17 cellular contexts compared by ENCODE assay signal in genomic region chr16:84803146-84803545, GRCh38. TPM values are rescaled to one million over a fixed set of nuclear protein-coding genes. Genes with fewer than 3 reads are reported as not detected.
DNase-seq lines count a peak whose midpoint lies in the region; ATAC-seq, FAIRE-seq and TF ChIP-seq lines count a peak whose summit lies in the region.
"Had no signal": no experiment of that assay in that cellular context is flagged by ENCODE, and none has a peak within 500 bp of the region (broad histone marks: within the 10 kb centered on the region; RNA-seq: fewer than 3 reads in every experiment).

No MANE protein-coding gene starts in this region.

- H3K4ac ChIP-seq in IMR-90 (ENCODE audit: low read depth, low read length) = peak overlapping the region; percentile 54
- no peak overlapping the region for H3K4ac ChIP-seq in trophoblast cell (ENCODE audit: low read depth, low read length)

- H2BK120ac ChIP-seq in IMR-90 (ENCODE audit: low read depth, low read length) (no peak overlapping the region), trophoblast cell (ENCODE audit: insufficient read depth, low read length, poor library complexity) (no peak overlapping the region)

- TF ChIP-seq RAD21 in IMR-90 (IDR thresholded peaks at IDR 0.05; ENCODE audit: low read length) = no peak

- no peaks in the 10 kb centered on the region for H3K4me1 Mint-ChIP-seq in Caco-2 (ENCODE audit: low read depth, unreplicated experiment)

- H3K27ac ChIP-seq in IMR-90 (ENCODE audit: insufficient read depth, low read length) (no peak overlapping the region), trophoblast cell (ENCODE audit: low read depth, low read length) (no peak overlapping the region)
- H3K27ac ChIP-seq: BLaER1 had no signal

- no peak overlapping the region for H2AK9ac ChIP-seq in IMR-90 (replicated peaks; ENCODE audit: low read depth, low read length, poor library complexity)

- intact Hi-C loops in IMR-90 (cut with micrococcal nuclease) = no loop called here
- intact Hi-C loops in Caco-2 (cut with micrococcal nuclease; ENCODE audit: unreplicated experiment) = no loop called here

- H2AK5ac ChIP-seq in IMR-90 (ENCODE audit: low read depth, low read length) (peak overlapping the region; percentile 45; the same call in 1 of the 2 replicates), trophoblast cell (ENCODE audit: low read length) (peak overlapping the region; percentile 41)

- 0 out of 2 replicates have a peak, but pooled peaks cover 4% of the 10 kb centered on the region for H4K20me1 ChIP-seq in IMR-90 (ENCODE audit: insufficient read depth, low read length)
- H4K20me1 ChIP-seq: BLaER1 had no signal

- H3K27me3 Mint-ChIP-seq in Caco-2 (ENCODE audit: insufficient read depth, unreplicated experiment) = no peaks in the 10 kb centered on the region

- H3K4me3 Mint-ChIP-seq in Caco-2 (ENCODE audit: unreplicated experiment) = no peak overlapping the region
- H3K4me3 Mint-ChIP-seq: CD14-positive monocyte had no signal

- no peaks in the 10 kb centered on the region for H3K36me3 Mint-ChIP-seq in Caco-2 (ENCODE audit: insufficient read depth, unreplicated experiment)
- H3K36me3 Mint-ChIP-seq: CD14-positive monocyte; CD4-positive, alpha-beta memory T cell had no signal

- peaks cover 12% of the 10 kb centered on the region for H3K9me1 ChIP-seq in IMR-90 (ENCODE audit: insufficient read depth, low read length)

- FAIRE-seq in bronchial epithelial cell (lab: Jason Lieb, UNC) = peak; percentile 23
- FAIRE-seq: GM12892, H1 had no signal

- no peak overlapping the region for H4K8ac ChIP-seq in IMR-90 (ENCODE audit: low read depth in 2 of 2, low read length in 2 of 2)
- no peak overlapping the region for H4K8ac ChIP-seq in trophoblast cell (ENCODE audit: low read depth, low read length)

- no peak overlapping the region for H3K27ac Mint-ChIP-seq in Caco-2 (ENCODE audit: unreplicated experiment)

- DNase-seq in ELF-1 (ENCODE audit: low read depth, low spot score) (peak; percentile 61), IMR-90 (no peak), bronchial epithelial cell (ENCODE audit: low read depth) (no peak), trophoblast cell (no peak), Caco-2 (no peak), NCI-H2081 treated with DMSO at 0.1 percent for 48 hours (lab: John Stamatoyannopoulos, UW) (no peak)
- DNase-seq: 8988T; Calu3; CD4-positive, alpha-beta memory T cell; DMS53; GDM1 had no signal

- peak overlapping the region; percentile 76; the same call in 1 of the 3 replicates for H2BK15ac ChIP-seq in IMR-90 (ENCODE audit: low read depth, low read length)

- H3K4me1 ChIP-seq in IMR-90 (ENCODE audit: control insufficient read depth, insufficient read depth, low read length) (peaks cover 8% of the 10 kb centered on the region), trophoblast cell (ENCODE audit: control insufficient read depth in 1 of 2, insufficient read depth in 2 of 2, low read length in 2 of 2) (peaks cover 12 to 13% of the 10 kb centered on the region in 2 experiments), Caco-2 (no peaks in the 10 kb centered on the region)
- H3K4me1 ChIP-seq: HAP-1 had no signal

- H4K12ac ChIP-seq in trophoblast cell (ENCODE audit: low read depth, low read length) = no peak overlapping the region

- 67% methylated on average over 1 of the region's 9 CpGs; no CpG with 5 or more reads in 1 of the 2 experiments for WGBS in IMR-90 (ENCODE audit: extremely low coverage in 2 of 2, insufficient read length in 1 of 2), 2 experiments
- WGBS in trophoblast cell (ENCODE audit: extremely low coverage, insufficient coverage, insufficient read length) = no CpG with 5 or more reads among the region's 9 CpGs

- H3K9me3 ChIP-seq in IMR-90 (ENCODE audit: control insufficient read depth, insufficient read depth, low read length) = 0 out of 2 replicates have a peak, but pooled peaks cover 3% of the 10 kb centered on the region
- peaks cover 14% of the 10 kb centered on the region for H3K9me3 ChIP-seq in trophoblast cell (ENCODE audit: insufficient read depth, low read depth, low read length)
- 0 out of 2 replicates have a peak, but pooled peaks cover 5% of the 10 kb centered on the region for H3K9me3 ChIP-seq in Caco-2
- H3K9me3 ChIP-seq: HAP-1 had no signal

- H3K27me3 ChIP-seq in IMR-90 (ENCODE audit: control insufficient read depth, insufficient read depth, low read length) (no peaks in the 10 kb centered on the region), bronchial epithelial cell (ENCODE audit: control insufficient read depth, insufficient read depth, low read length) (no peaks in the 10 kb centered on the region), trophoblast cell (ENCODE audit: insufficient read depth, low read length) (no peaks in the 10 kb centered on the region), Caco-2 (replicated peaks; ENCODE audit: control insufficient read depth, insufficient read depth, low read length) (no peaks in the 10 kb centered on the region)
- H3K27me3 ChIP-seq: BLaER1 had no signal

- no peak for ATAC-seq in IMR-90 (ENCODE audit: low read depth)
- no peak for ATAC-seq in GM19324 (IDR thresholded peaks at IDR 0.05; ENCODE audit: low FRiP score, unreplicated experiment)

- H3K56ac ChIP-seq in IMR-90 (ENCODE audit: extremely low read depth, insufficient read depth, low read length) = no peak overlapping the region

- H2AFZ ChIP-seq in IMR-90 (replicated peaks; ENCODE audit: low read length, poor library complexity) = no peak overlapping the region
- no peak overlapping the region for H2AFZ ChIP-seq in trophoblast cell (ENCODE audit: insufficient read depth, low read length, poor library complexity)

- no peak overlapping the region for H3K4me3 ChIP-seq in IMR-90 (ENCODE audit: insufficient read depth, low read depth, low read length)
- H3K4me3 ChIP-seq in bronchial epithelial cell (ENCODE audit: low read depth, low read length) = no peak overlapping the region
- peak overlapping the region; percentile 51 for H3K4me3 ChIP-seq in trophoblast cell (ENCODE audit: low read depth, low read length)
- no peak overlapping the region for H3K4me3 ChIP-seq in Caco-2 (ENCODE audit: low read depth, low read length)
- H3K4me3 ChIP-seq: BLaER1, HAP-1 had no signal

- CTCF ChIA-PET in IMR-90 (lab: Yijun Ruan, JAX) (no interaction called here), Caco-2 (lab: Charles Lee) (interaction anchor here (0.7 kb wide), 1 partner anchor 59 kb away, joined by 5 read pairs; no protein-coding TSS in a partner anchor)

- dilution Hi-C loops in IMR-90 (cut with HindIII; ENCODE audit: low sequenced_read_pairs, unreplicated experiment) = no loop called here

- POLR2A ChIA-PET in IMR-90 (lab: Charles Lee; ENCODE audit: unreplicated experiment) = no interaction called here
- POLR2A ChIA-PET in Caco-2 (lab: Charles Lee) = no interaction called here

- no TSS peak for BruUV-seq in IMR-90 (replicated peaks; lab: Mats Ljungman, UMichigan)
- no TSS peak for BruUV-seq in Caco-2 (replicated peaks; lab: Mats Ljungman, UMichigan)

- peaks cover 10% of the 10 kb centered on the region for H3K9me3 Mint-ChIP-seq in Caco-2 (ENCODE audit: unreplicated experiment)

- H4K5ac ChIP-seq in IMR-90 (ENCODE audit: low read depth, low read length) = no peak overlapping the region

- no peak overlapping the region for H2BK20ac ChIP-seq in IMR-90 (ENCODE audit: low read depth, low read length)

- H4K91ac ChIP-seq in IMR-90 (ENCODE audit: insufficient read depth, low read depth, low read length) (no peak overlapping the region), trophoblast cell (ENCODE audit: low read depth, low read length) (peak overlapping the region; percentile 8)

- 0 out of 4 replicates have a peak, but pooled peaks cover 0 to 8% of the 10 kb centered on the region in 2 experiments for H3K79me1 ChIP-seq in IMR-90 (ENCODE audit: low read depth in 1 of 2, low read length in 2 of 2)
- peaks cover 12% of the 10 kb centered on the region for H3K79me1 ChIP-seq in trophoblast cell (ENCODE audit: low read length)

- H2BK5ac ChIP-seq in IMR-90 (ENCODE audit: low read depth, low read length, poor library complexity, severe bottlenecking) (no peak overlapping the region), trophoblast cell (ENCODE audit: low read depth, low read length, poor library complexity) (no peak overlapping the region)

- TF ChIP-seq CTCF in IMR-90 (conservative IDR thresholded peaks at IDR 0.05; ENCODE audit: low read depth, low read length) = no peak
- TF ChIP-seq CTCF in bronchial epithelial cell (IDR thresholded peaks at IDR 0.05; ENCODE audit: insufficient read depth, low read length, severe bottlenecking) = no peak
- TF ChIP-seq CTCF in Caco-2 (IDR thresholded peaks at IDR 0.05; ENCODE audit: insufficient read depth in 1 of 2, low read depth in 1 of 2, low read length in 1 of 2, severe bottlenecking in 1 of 2, unreplicated experiment in 1 of 2) = no peak

- no peak for TF ChIP-seq POLR2A in IMR-90 (IDR thresholded peaks at IDR 0.05; ENCODE audit: low read depth, low read length)

- H3K79me2 ChIP-seq in trophoblast cell (ENCODE audit: control insufficient read depth, insufficient read depth, low read length, poor library complexity) = no peaks in the 10 kb centered on the region

- H3K18ac ChIP-seq in IMR-90 (ENCODE audit: low read depth, low read length) = no peak overlapping the region
- no peak overlapping the region for H3K18ac ChIP-seq in trophoblast cell (ENCODE audit: low read length)

- H3K4me2 ChIP-seq in IMR-90 (ENCODE audit: low read depth, low read length) (no peak overlapping the region), trophoblast cell (ENCODE audit: low read length) (no peak overlapping the region)
- H3K4me2 ChIP-seq: BLaER1 had no signal

- H3K23ac ChIP-seq in IMR-90 (ENCODE audit: low read depth, low read length) (no peak overlapping the region), trophoblast cell (ENCODE audit: low read length) (no peak overlapping the region)

- no peak overlapping the region; the same call in 1 of the 2 replicates for H3K14ac ChIP-seq in IMR-90 (replicated peaks; ENCODE audit: low read depth, low read length)
- H3K14ac ChIP-seq in trophoblast cell (ENCODE audit: low read length) = peak overlapping the region; percentile 17

- H3K9ac ChIP-seq in IMR-90 (ENCODE audit: low read depth, low read length) (no peak overlapping the region), trophoblast cell (ENCODE audit: low read length) (no peak overlapping the region)
- H3K9ac ChIP-seq: BLaER1 had no signal

- H2BK12ac ChIP-seq in trophoblast cell (ENCODE audit: low read length) = no peak overlapping the region

- in situ Hi-C loops in IMR-90 (cut with MboI; ENCODE audit: low sequenced_read_pairs) = no loop called here

- no peaks in the 10 kb centered on the region for H3K36me3 ChIP-seq in IMR-90 (ENCODE audit: control insufficient read depth, insufficient read depth, low read length)
- no peaks in the 10 kb centered on the region for H3K36me3 ChIP-seq in bronchial epithelial cell (ENCODE audit: control insufficient read depth, insufficient read depth, low read length)
- no peaks in the 10 kb centered on the region for H3K36me3 ChIP-seq in trophoblast cell (ENCODE audit: control insufficient read depth in 1 of 2, insufficient read depth in 2 of 2, low read length in 2 of 2)
- no peaks in the 10 kb centered on the region for H3K36me3 ChIP-seq in Caco-2 (ENCODE audit: control insufficient read depth, insufficient read depth, low read length)
- H3K36me3 ChIP-seq: BLaER1, HAP-1 had no signal

RNA-seq across cellular contexts. Expression of gene CRISPLD2, which starts 16.6 kb away (rescaled TPM):
- 35.0 and 37.5 TPM in 2 replicates for total RNA-seq in IMR-90 (2012; rRNA removed)
- polyA plus RNA-seq in IMR-90 (2012; rRNA removed) = 21.3 and 23.1 TPM in 2 replicates
- polyA plus RNA-seq in IMR-90 (2012; cell fraction: cytosol; rRNA removed) = 17.6 and 30.1 TPM in 2 replicates
- polyA plus RNA-seq in IMR-90 (2012; cell fraction: nucleus; rRNA removed; ENCODE audit: low replicate concordance) = 26.7 and 30.7 TPM in 2 replicates
- 0.26 and 0.53 TPM in 2 replicates for total RNA-seq in bronchial epithelial cell
- polyA plus RNA-seq in trophoblast cell (2013) = 121 and 124 TPM in 2 replicates
- total RNA-seq in Caco-2 (2022) = 4.0 and 4.2 TPM in 2 replicates
